In genomic region chr14:64970041-64970440, GRCh38 we compare ENCODE assay signal across 18 cellular contexts.
DNase-seq lines count a peak whose midpoint lies in the region; TF ChIP-seq lines count a peak whose summit lies in the region.
"Had no signal": no experiment of that assay in that cellular context is flagged by ENCODE, and none has a peak within 500 bp of the region (broad histone marks: within the 10 kb centered on the region; RNA-seq: fewer than 3 reads in every experiment).

No MANE protein-coding gene starts in this region.

- H3K9me3 ChIP-seq in BLaER1 = no peaks in the 10 kb centered on the region
- H3K9me3 ChIP-seq: HAP-1, vagina had no signal

- H3K4me2 ChIP-seq in BLaER1 = peak overlapping the region; percentile 97

- no peak overlapping the region for H3K27ac Mint-ChIP-seq in nephron

- H3K9me3 Mint-ChIP-seq in nephron = no peaks in the 10 kb centered on the region

- H3K27ac ChIP-seq in BLaER1 = peak overlapping the region; percentile 69
- H3K27ac ChIP-seq: brain microvascular endothelial cell, skin epidermis, vagina had no signal

- H3K27me3 ChIP-seq in BLaER1 = no peaks in the 10 kb centered on the region
- H3K27me3 ChIP-seq: brain microvascular endothelial cell, vagina had no signal

- peaks cover 71% of the 10 kb centered on the region for H3K4me1 ChIP-seq in BLaER1

- peaks cover 35% of the 10 kb centered on the region for H3K4me1 Mint-ChIP-seq in nephron

- H3K36me3 Mint-ChIP-seq in nephron (ENCODE audit: low read depth) = no peaks in the 10 kb centered on the region

- H3K36me3 ChIP-seq in BLaER1 = no peaks in the 10 kb centered on the region
- H3K36me3 ChIP-seq: brain microvascular endothelial cell, HAP-1, vagina had no signal

- H3K27me3 Mint-ChIP-seq in nephron (ENCODE audit: low read depth) = peaks cover 15% of the 10 kb centered on the region

- peak; percentile 18 for DNase-seq in GDM1 (lab: John Stamatoyannopoulos, UW)
- peak; percentile 49 for DNase-seq in cerebellar cortex (ENCODE audit: low spot score)
- DNase-seq in HUDEP-2 (lab: John Stamatoyannopoulos, UW; ENCODE audit: unreplicated experiment in 76 of 76) = no peak
- DNase-seq in T-helper 9 cell = no peak
- no peak for DNase-seq in NCI-H524 treated with DMSO at 0.1 percent for 48 hours (lab: John Stamatoyannopoulos, UW)
- no peak for DNase-seq in SW480 (ENCODE audit: low spot score)
- DNase-seq: activated naive CD4-positive, alpha-beta T cell; brain microvascular endothelial cell; NCI-H1092; NCI-H345; nucleus accumbens; OCI-M1; stimulated activated naive CD4-positive, alpha-beta T cell treated with Interleukin-2 at 50 U/mL for 16 hours had no signal

- TF ChIP-seq CTCF in nephron (IDR thresholded peaks at IDR 0.05; ENCODE audit: unreplicated experiment in 3 of 3) = no peak

- H4K20me1 ChIP-seq in BLaER1 = peaks cover 15% of the 10 kb centered on the region; the same call in 1 of the 2 replicates

- no peak overlapping the region for H3K4me3 ChIP-seq in BLaER1
- H3K4me3 ChIP-seq: HAP-1, skin epidermis, vagina had no signal

- H3K4me3 Mint-ChIP-seq in nephron = peak overlapping the region; percentile 81 to 88 (median 87)

- peak overlapping the region; percentile 48; the same call in 1 of the 2 replicates for H3K9ac ChIP-seq in BLaER1

Comparison
In these comparisons a context has a peak if more than half of its experiments do, and no peak if none do; other contexts are left out.
1. DNase-seq: peak in GDM1 (single experiment) and cerebellar cortex (single experiment); none in HUDEP-2 (0 of 76), T-helper 9 cell (single experiment), NCI-H524 treated with DMSO at 0.1 percent for 48 hours (single experiment) and SW480 (single experiment).